ENCODE assay signal across 8 cellular contexts in the genomic region with DNA sequence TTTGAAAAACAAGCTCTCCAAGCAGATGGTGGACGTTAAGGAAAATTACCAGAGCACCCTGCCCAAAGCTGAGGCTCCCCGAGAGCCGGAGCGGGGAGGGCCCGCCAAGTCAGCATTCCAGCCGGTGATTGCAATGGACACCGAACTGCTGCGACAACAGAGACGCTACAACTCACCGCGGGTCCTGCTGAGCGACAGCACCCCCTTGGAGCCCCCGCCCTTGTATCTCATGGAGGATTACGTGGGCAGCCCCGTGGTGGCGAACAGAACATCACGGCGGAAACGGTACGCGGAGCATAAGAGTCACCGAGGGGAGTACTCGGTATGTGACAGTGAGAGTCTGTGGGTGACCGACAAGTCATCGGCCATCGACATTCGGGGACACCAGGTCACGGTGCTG.
"Had no signal": no experiment of that assay in that cellular context is flagged by ENCODE, and none has a peak within 500 bp of the region (broad histone marks: within the 10 kb centered on the region; RNA-seq: fewer than 3 reads in every experiment).

No MANE protein-coding gene starts in this region.

- DNase-seq: H7, HFFc6, KBM-7 had no signal

- H3K4me1 ChIP-seq: HAP-1 had no signal

- H3K27ac ChIP-seq: HL-60 had no signal

- H3K4me2 ChIP-seq: GM23338 had no signal

- ATAC-seq: GM23338, HCT116, HepG2 had no signal

- H3K36me3 ChIP-seq: HAP-1 had no signal

- H3K4me3 ChIP-seq: GM23338, HAP-1 had no signal

- H2AFZ ChIP-seq: GM23338 had no signal

- H3K9me3 ChIP-seq: HAP-1 had no signal
